Comparison of ENCODE assay signal across 2 cellular contexts in genomic region chr17:81735181-81736102, GRCh38.
TF ChIP-seq lines count a peak whose summit lies in the region.

No MANE protein-coding gene starts in this region.

TF ChIP-seq in WTC11, 78 proteins besides CTCF, POLR2A, EP300 and RAD21 (continues in another document):
- no peak for TF ChIP-seq RELA (CRISPR knock-in tag; IDR thresholded peaks at IDR 0.05; ENCODE audit: borderline replicate concordance)
- TF ChIP-seq ZNF281 (CRISPR knock-in tag; IDR thresholded peaks at IDR 0.05): no peak
- TF ChIP-seq ZSCAN18 (CRISPR knock-in tag; IDR thresholded peaks at IDR 0.05): no peak
- no peak for TF ChIP-seq IRF2 (CRISPR knock-in tag; IDR thresholded peaks at IDR 0.05; ENCODE audit: borderline replicate concordance, low read depth)
- TF ChIP-seq, protein P1, sequence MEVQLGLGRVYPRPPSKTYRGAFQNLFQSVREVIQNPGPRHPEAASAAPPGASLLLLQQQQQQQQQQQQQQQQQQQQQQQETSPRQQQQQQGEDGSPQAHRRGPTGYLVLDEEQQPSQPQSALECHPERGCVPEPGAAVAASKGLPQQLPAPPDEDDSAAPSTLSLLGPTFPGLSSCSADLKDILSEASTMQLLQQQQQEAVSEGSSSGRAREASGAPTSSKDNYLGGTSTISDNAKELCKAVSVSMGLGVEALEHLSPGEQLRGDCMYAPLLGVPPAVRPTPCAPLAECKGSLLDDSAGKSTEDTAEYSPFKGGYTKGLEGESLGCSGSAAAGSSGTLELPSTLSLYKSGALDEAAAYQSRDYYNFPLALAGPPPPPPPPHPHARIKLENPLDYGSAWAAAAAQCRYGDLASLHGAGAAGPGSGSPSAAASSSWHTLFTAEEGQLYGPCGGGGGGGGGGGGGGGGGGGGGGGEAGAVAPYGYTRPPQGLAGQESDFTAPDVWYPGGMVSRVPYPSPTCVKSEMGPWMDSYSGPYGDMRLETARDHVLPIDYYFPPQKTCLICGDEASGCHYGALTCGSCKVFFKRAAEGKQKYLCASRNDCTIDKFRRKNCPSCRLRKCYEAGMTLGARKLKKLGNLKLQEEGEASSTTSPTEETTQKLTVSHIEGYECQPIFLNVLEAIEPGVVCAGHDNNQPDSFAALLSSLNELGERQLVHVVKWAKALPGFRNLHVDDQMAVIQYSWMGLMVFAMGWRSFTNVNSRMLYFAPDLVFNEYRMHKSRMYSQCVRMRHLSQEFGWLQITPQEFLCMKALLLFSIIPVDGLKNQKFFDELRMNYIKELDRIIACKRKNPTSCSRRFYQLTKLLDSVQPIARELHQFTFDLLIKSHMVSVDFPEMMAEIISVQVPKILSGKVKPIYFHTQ (CRISPR knock-in tag; IDR thresholded peaks at IDR 0.05): no peak
- TF ChIP-seq ZNF425 (CRISPR knock-in tag; conservative IDR thresholded peaks at IDR 0.05): no peak
- TF ChIP-seq, protein P2, sequence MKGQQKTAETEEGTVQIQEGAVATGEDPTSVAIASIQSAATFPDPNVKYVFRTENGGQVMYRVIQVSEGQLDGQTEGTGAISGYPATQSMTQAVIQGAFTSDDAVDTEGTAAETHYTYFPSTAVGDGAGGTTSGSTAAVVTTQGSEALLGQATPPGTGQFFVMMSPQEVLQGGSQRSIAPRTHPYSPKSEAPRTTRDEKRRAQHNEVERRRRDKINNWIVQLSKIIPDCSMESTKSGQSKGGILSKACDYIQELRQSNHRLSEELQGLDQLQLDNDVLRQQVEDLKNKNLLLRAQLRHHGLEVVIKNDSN (CRISPR knock-in tag; IDR thresholded peaks at IDR 0.05): no peak
- TF ChIP-seq ETV6 (CRISPR knock-in tag; IDR thresholded peaks at IDR 0.05): no peak
- no peak for TF ChIP-seq NR2C2 (CRISPR knock-in tag; IDR thresholded peaks at IDR 0.05)
- no peak for TF ChIP-seq NFE2L1 (CRISPR knock-in tag; IDR thresholded peaks at IDR 0.05)
- TF ChIP-seq SOX15 (CRISPR knock-in tag; IDR thresholded peaks at IDR 0.05): no peak
- TF ChIP-seq, protein P3, sequence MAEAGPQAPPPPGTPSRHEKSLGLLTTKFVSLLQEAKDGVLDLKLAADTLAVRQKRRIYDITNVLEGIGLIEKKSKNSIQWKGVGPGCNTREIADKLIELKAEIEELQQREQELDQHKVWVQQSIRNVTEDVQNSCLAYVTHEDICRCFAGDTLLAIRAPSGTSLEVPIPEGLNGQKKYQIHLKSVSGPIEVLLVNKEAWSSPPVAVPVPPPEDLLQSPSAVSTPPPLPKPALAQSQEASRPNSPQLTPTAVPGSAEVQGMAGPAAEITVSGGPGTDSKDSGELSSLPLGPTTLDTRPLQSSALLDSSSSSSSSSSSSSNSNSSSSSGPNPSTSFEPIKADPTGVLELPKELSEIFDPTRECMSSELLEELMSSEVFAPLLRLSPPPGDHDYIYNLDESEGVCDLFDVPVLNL (CRISPR knock-in tag; IDR thresholded peaks at IDR 0.05; ENCODE audit: borderline replicate concordance, low read depth): no peak
- no peak for TF ChIP-seq ELF4 (CRISPR knock-in tag; IDR thresholded peaks at IDR 0.05; ENCODE audit: low read depth)

TF ChIP-seq in HepG2, 621 proteins besides CTCF, POLR2A, EP300 and RAD21 (continues in another document):
- TF ChIP-seq ZBTB46 (CRISPR knock-in tag; IDR thresholded peaks at IDR 0.05; ENCODE audit: borderline replicate concordance): 0 out of 2 replicates have a peak, but pooled peaks have one; percentile 38
- 0 out of 2 replicates have a peak, but pooled peaks have one; percentile 14 for TF ChIP-seq ZNF280D (CRISPR knock-in tag; IDR thresholded peaks at IDR 0.05)
- TF ChIP-seq, protein P4, sequence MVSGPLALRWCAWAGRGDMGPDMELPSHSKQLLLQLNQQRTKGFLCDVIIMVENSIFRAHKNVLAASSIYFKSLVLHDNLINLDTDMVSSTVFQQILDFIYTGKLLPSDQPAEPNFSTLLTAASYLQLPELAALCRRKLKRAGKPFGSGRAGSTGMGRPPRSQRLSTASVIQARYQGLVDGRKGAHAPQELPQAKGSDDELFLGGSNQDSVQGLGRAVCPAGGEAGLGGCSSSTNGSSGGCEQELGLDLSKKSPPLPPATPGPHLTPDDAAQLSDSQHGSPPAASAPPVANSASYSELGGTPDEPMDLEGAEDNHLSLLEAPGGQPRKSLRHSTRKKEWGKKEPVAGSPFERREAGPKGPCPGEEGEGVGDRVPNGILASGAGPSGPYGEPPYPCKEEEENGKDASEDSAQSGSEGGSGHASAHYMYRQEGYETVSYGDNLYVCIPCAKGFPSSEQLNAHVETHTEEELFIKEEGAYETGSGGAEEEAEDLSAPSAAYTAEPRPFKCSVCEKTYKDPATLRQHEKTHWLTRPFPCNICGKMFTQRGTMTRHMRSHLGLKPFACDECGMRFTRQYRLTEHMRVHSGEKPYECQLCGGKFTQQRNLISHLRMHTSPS (CRISPR knock-in tag; IDR thresholded peaks at IDR 0.05; ENCODE audit: low read depth): 0 out of 2 replicates have a peak, but pooled peaks have one; percentile 15
- TF ChIP-seq SYNCRIP (IDR thresholded peaks at IDR 0.05; ENCODE audit: insufficient read depth, low read depth, low read length): no peak
- TF ChIP-seq, protein P5, sequence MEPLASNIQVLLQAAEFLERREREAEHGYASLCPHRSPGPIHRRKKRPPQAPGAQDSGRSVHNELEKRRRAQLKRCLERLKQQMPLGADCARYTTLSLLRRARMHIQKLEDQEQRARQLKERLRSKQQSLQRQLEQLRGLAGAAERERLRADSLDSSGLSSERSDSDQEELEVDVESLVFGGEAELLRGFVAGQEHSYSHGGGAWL (CRISPR knock-in tag; IDR thresholded peaks at IDR 0.05): no peak
- TF ChIP-seq MTA1 (CRISPR knock-in tag; IDR thresholded peaks at IDR 0.05; ENCODE audit: borderline replicate concordance): 0 out of 2 replicates have a peak, but pooled peaks have one; percentile 25
- peak; percentile 59; the same call in 1 of the 2 replicates for TF ChIP-seq ZNF350 (CRISPR knock-in tag; IDR thresholded peaks at IDR 0.05; ENCODE audit: borderline replicate concordance, low read depth)
- TF ChIP-seq ZNF713 (CRISPR knock-in tag; IDR thresholded peaks at IDR 0.05): peak; percentile 34; the same call in 1 of the 2 replicates
- TF ChIP-seq ZNF143 (CRISPR knock-in tag; IDR thresholded peaks at IDR 0.05): 0 out of 2 replicates have a peak, but pooled peaks have one; percentile 10
- TF ChIP-seq, protein P6, sequence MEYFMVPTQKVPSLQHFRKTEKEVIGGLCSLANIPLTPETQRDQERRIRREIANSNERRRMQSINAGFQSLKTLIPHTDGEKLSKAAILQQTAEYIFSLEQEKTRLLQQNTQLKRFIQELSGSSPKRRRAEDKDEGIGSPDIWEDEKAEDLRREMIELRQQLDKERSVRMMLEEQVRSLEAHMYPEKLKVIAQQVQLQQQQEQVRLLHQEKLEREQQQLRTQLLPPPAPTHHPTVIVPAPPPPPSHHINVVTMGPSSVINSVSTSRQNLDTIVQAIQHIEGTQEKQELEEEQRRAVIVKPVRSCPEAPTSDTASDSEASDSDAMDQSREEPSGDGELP (IDR thresholded peaks at IDR 0.05; ENCODE audit: borderline replicate concordance, low read depth): peak; percentile 67; the same call in 1 of the 2 replicates
- TF ChIP-seq ZNF543 (CRISPR knock-in tag; IDR thresholded peaks at IDR 0.05): 0 out of 2 replicates have a peak, but pooled peaks have one; percentile 49
- TF ChIP-seq MIXL1 (CRISPR knock-in tag; IDR thresholded peaks at IDR 0.05): no peak
- TF ChIP-seq, protein P7, sequence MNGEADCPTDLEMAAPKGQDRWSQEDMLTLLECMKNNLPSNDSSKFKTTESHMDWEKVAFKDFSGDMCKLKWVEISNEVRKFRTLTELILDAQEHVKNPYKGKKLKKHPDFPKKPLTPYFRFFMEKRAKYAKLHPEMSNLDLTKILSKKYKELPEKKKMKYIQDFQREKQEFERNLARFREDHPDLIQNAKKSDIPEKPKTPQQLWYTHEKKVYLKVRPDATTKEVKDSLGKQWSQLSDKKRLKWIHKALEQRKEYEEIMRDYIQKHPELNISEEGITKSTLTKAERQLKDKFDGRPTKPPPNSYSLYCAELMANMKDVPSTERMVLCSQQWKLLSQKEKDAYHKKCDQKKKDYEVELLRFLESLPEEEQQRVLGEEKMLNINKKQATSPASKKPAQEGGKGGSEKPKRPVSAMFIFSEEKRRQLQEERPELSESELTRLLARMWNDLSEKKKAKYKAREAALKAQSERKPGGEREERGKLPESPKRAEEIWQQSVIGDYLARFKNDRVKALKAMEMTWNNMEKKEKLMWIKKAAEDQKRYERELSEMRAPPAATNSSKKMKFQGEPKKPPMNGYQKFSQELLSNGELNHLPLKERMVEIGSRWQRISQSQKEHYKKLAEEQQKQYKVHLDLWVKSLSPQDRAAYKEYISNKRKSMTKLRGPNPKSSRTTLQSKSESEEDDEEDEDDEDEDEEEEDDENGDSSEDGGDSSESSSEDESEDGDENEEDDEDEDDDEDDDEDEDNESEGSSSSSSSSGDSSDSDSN (CRISPR knock-in tag; IDR thresholded peaks at IDR 0.05): peak; percentile 45; the same call in 1 of the 2 replicates
- TF ChIP-seq, protein P8, sequence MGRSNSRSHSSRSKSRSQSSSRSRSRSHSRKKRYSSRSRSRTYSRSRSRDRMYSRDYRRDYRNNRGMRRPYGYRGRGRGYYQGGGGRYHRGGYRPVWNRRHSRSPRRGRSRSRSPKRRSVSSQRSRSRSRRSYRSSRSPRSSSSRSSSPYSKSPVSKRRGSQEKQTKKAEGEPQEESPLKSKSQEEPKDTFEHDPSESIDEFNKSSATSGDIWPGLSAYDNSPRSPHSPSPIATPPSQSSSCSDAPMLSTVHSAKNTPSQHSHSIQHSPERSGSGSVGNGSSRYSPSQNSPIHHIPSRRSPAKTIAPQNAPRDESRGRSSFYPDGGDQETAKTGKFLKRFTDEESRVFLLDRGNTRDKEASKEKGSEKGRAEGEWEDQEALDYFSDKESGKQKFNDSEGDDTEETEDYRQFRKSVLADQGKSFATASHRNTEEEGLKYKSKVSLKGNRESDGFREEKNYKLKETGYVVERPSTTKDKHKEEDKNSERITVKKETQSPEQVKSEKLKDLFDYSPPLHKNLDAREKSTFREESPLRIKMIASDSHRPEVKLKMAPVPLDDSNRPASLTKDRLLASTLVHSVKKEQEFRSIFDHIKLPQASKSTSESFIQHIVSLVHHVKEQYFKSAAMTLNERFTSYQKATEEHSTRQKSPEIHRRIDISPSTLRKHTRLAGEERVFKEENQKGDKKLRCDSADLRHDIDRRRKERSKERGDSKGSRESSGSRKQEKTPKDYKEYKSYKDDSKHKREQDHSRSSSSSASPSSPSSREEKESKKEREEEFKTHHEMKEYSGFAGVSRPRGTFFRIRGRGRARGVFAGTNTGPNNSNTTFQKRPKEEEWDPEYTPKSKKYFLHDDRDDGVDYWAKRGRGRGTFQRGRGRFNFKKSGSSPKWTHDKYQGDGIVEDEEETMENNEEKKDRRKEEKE (IDR thresholded peaks at IDR 0.05): no peak
- TF ChIP-seq, protein P9, sequence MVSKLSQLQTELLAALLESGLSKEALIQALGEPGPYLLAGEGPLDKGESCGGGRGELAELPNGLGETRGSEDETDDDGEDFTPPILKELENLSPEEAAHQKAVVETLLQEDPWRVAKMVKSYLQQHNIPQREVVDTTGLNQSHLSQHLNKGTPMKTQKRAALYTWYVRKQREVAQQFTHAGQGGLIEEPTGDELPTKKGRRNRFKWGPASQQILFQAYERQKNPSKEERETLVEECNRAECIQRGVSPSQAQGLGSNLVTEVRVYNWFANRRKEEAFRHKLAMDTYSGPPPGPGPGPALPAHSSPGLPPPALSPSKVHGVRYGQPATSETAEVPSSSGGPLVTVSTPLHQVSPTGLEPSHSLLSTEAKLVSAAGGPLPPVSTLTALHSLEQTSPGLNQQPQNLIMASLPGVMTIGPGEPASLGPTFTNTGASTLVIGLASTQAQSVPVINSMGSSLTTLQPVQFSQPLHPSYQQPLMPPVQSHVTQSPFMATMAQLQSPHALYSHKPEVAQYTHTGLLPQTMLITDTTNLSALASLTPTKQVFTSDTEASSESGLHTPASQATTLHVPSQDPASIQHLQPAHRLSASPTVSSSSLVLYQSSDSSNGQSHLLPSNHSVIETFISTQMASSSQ (IDR thresholded peaks at IDR 0.05; ENCODE audit: low read depth): no peak
- TF ChIP-seq, protein P9 (CRISPR knock-in tag; IDR thresholded peaks at IDR 0.05; ENCODE audit: borderline replicate concordance): 0 out of 2 replicates have a peak, but pooled peaks have one; percentile 28
- peak; percentile 29; the same call in 1 of the 2 replicates for TF ChIP-seq KDM5B (CRISPR knock-in tag; IDR thresholded peaks at IDR 0.05; ENCODE audit: borderline replicate concordance)
